Comparison of ENCODE assay signal across 8 cellular contexts in genomic region chr2:219177594-219178376, GRCh38. TPM values are rescaled to one million over a fixed set of nuclear protein-coding genes. Genes with fewer than 3 reads are reported as not detected.
DNase-seq lines count a peak whose midpoint lies in the region; ATAC-seq and TF ChIP-seq lines count a peak whose summit lies in the region.

A gene with protein sequence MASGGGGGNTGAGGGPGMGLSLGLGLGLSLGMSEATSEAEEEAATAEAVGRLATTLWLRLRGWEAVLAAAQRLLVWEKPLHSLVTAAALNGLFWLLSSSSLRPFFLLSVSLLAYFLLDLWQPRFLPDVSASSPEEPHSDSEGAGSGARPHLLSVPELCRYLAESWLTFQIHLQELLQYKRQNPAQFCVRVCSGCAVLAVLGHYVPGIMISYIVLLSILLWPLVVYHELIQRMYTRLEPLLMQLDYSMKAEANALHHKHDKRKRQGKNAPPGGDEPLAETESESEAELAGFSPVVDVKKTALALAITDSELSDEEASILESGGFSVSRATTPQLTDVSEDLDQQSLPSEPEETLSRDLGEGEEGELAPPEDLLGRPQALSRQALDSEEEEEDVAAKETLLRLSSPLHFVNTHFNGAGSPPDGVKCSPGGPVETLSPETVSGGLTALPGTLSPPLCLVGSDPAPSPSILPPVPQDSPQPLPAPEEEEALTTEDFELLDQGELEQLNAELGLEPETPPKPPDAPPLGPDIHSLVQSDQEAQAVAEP (plus strand): TSS chr2:219178275. CDS start chr2:219178353, 78 bp downstream.

- peak within 1 kb of the TSS; percentile 93 for H3K4me3 ChIP-seq in Caco-2 (ENCODE audit: low read depth, low read length)
- H3K4me3 ChIP-seq in epithelial cell of proximal tubule (ENCODE audit: low read depth, low read length), result peak within 1 kb of the TSS; percentile 92
- H3K4me3 ChIP-seq in mucosa of rectum (ENCODE audit: low read length in 2 of 2), result peak within 1 kb of the TSS; percentile 95 to 98

- H3K4me1 ChIP-seq in Caco-2, result peaks cover 12% of the 10 kb centered on the region
- H3K4me1 ChIP-seq in mucosa of rectum (ENCODE audit: control insufficient read depth in 2 of 2, insufficient read depth in 2 of 2, low read length in 2 of 2), result peaks cover 30 to 31% of the 10 kb centered on the region in 2 donors

- POLR2A ChIA-PET in Caco-2 (lab: Charles Lee), result no interaction called here

- BruUV-seq in Caco-2 (replicated peaks; lab: Mats Ljungman, UMichigan), result TSS peak; percentile 28

- peak; percentile 17 to 38 for TF ChIP-seq CTCF in Caco-2 (IDR thresholded peaks at IDR 0.05; ENCODE audit: insufficient read depth in 1 of 2, low read depth in 1 of 2, low read length in 1 of 2, severe bottlenecking in 1 of 2, unreplicated experiment in 1 of 2)
- no peak for TF ChIP-seq CTCF in epithelial cell of proximal tubule (conservative IDR thresholded peaks at IDR 0.05; ENCODE audit: low read depth, low read length)

- peak within 1 kb of the TSS; percentile 99 to 100 for H3K27ac ChIP-seq in mucosa of rectum (ENCODE audit: low read depth in 2 of 2, low read length in 2 of 2)

- H3K27ac Mint-ChIP-seq in Caco-2 (ENCODE audit: unreplicated experiment), result peak within 1 kb of the TSS; percentile 89

- H3K36me3 ChIP-seq in Caco-2 (ENCODE audit: control insufficient read depth, insufficient read depth, low read length) (peaks cover 15% of the 10 kb centered on the region), mucosa of rectum (ENCODE audit: control insufficient read depth in 2 of 2, insufficient read depth in 2 of 2, low read length in 2 of 2) (peaks cover 50 to 53% of the 10 kb centered on the region in 2 donors)

- intact Hi-C loops in Caco-2 (cut with micrococcal nuclease; ENCODE audit: unreplicated experiment), result loop anchor here (1.0 to 5.0 kb wide), 3 partner anchors 29 to 100 kb away; partner anchors contain the start of genes ABCB6, DNAJB2 and ZFAND2B

- H3K27me3 Mint-ChIP-seq in Caco-2 (ENCODE audit: insufficient read depth, unreplicated experiment), result no peaks in the 10 kb centered on the region

- H3K9me3 ChIP-seq in Caco-2, result no peaks in the 10 kb centered on the region
- H3K9me3 ChIP-seq in mucosa of rectum (ENCODE audit: control insufficient read depth in 2 of 2, low read length in 2 of 2), result no peaks in the 10 kb centered on the region

- H3K27me3 ChIP-seq in Caco-2 (replicated peaks; ENCODE audit: control insufficient read depth, insufficient read depth, low read length) (no peaks in the 10 kb centered on the region; the same call in 1 of the 2 replicates), mucosa of rectum (ENCODE audit: control insufficient read depth in 2 of 2, insufficient read depth in 2 of 2, low read length in 2 of 2) (no peaks in the 10 kb centered on the region)

- H3K9ac ChIP-seq in mucosa of rectum (ENCODE audit: low read depth in 1 of 2, low read length in 2 of 2), result peak within 1 kb of the TSS; percentile 97 to 98

- ATAC-seq in GM21367 (IDR thresholded peaks at IDR 0.05; ENCODE audit: unreplicated experiment), result peak; percentile 34

- peak within 1 kb of the TSS; percentile 90 for H3K4me3 Mint-ChIP-seq in Caco-2 (ENCODE audit: unreplicated experiment)

- peaks cover 38% of the 10 kb centered on the region for H3K36me3 Mint-ChIP-seq in Caco-2 (ENCODE audit: insufficient read depth, unreplicated experiment)

- no peaks in the 10 kb centered on the region for H3K9me3 Mint-ChIP-seq in Caco-2 (ENCODE audit: unreplicated experiment)

- DNase-seq in Caco-2 (peak; percentile 89 to 90), HuH-7.5 (ENCODE audit: low spot score) (peak; percentile 95), OCI-M2 (lab: John Stamatoyannopoulos, UW; ENCODE audit: unreplicated experiment) (peak; percentile 16), activated T-cell treated with anti-CD3 and anti-CD28 coated beads for 4 hours (peak; percentile 58), epithelial cell of proximal tubule (ENCODE audit: low read depth) (no peak)
- DNase-seq in stimulated activated CD8-positive, alpha-beta memory T cell treated with anti-CD3 and anti-CD28 coated beads, Interleukin-4, amount 100 ng/mL, for 48 hours, result peak; percentile 80

- CTCF ChIA-PET in Caco-2 (lab: Charles Lee), result interaction anchor here (0.9 to 2.0 kb wide), 2 partner anchors 42 to 117 kb away, joined by 3 to 11 read pairs; no protein-coding TSS in a partner anchor

- peaks cover 18% of the 10 kb centered on the region for H3K4me1 Mint-ChIP-seq in Caco-2 (ENCODE audit: low read depth, unreplicated experiment)

RNA-seq across cellular contexts. Expression of the gene that starts here (rescaled TPM):
- total RNA-seq in Caco-2 (2022) (59.5 and 62.0 TPM in 2 replicates), epithelial cell of proximal tubule (34.4 and 40.1 TPM in 2 replicates)
